12 cellular contexts compared by ENCODE assay signal in genomic region chr1:11227106-11228077, GRCh38. TPM values are rescaled to one million over a fixed set of nuclear protein-coding genes. Genes with fewer than 3 reads are reported as not detected.
A peak's percentile ranks its signal among the peaks of the same experiment; 100 is the strongest.
DNase-seq lines count a peak whose midpoint lies in the region; ATAC-seq and TF ChIP-seq lines count a peak whose summit lies in the region.
"Had no signal": no experiment of that assay in that cellular context is flagged by ENCODE, and none has a peak within 500 bp of the region (broad histone marks: within the 10 kb centered on the region; RNA-seq: fewer than 3 reads in every experiment).

No MANE protein-coding gene starts in this region.

- intact Hi-C loops in activated naive CD4-positive, alpha-beta T cell treated with anti-CD3 and anti-CD28 coated beads for 36 hours (cut with micrococcal nuclease): no loop called here

- H3K27ac ChIP-seq in WERI-Rb-1: no peak overlapping the region

- peaks cover 8% of the 10 kb centered on the region for H3K4me1 Mint-ChIP-seq in activated naive CD4-positive, alpha-beta T cell treated with anti-CD3 and anti-CD28 coated beads for 36 hours (ENCODE audit: low read depth)
- H3K4me1 Mint-ChIP-seq in stimulated activated naive CD8-positive, alpha-beta T cell treated with anti-CD3 and anti-CD28 coated beads, Interleukin-15, amount 100 ng/mL, for 72 hours: peaks cover 8% of the 10 kb centered on the region

- CTCF ChIA-PET in activated naive CD4-positive, alpha-beta T cell treated with anti-CD3 and anti-CD28 coated beads for 36 hours (lab: Charles Lee): interaction anchor here (1.4 to 1.8 kb wide), 3 partner anchors 10 to 189 kb away, joined by 5 to 7 read pairs (median 6); no protein-coding TSS in a partner anchor

- H3K4me3 ChIP-seq in WERI-Rb-1 (ENCODE audit: low read depth, low read length): no peak overlapping the region

- no peak for DNase-seq in activated naive CD4-positive, alpha-beta T cell treated with anti-CD3 and anti-CD28 coated beads for 36 hours
- no peak for DNase-seq in activated naive CD4-positive, alpha-beta T cell treated with anti-CD3 and anti-CD28 coated beads, Interleukin-2, amount 50 U/mL, for 72 hours (ENCODE audit: low spot score in 2 of 2)
- DNase-seq in WERI-Rb-1 (peak; percentile 39), NCI-H2171 (lab: John Stamatoyannopoulos, UW) (no peak), Ammon's horn (ENCODE audit: low spot score) (no peak)
- DNase-seq in stimulated activated naive CD8-positive, alpha-beta T cell treated with anti-CD3 and anti-CD28 coated beads, Interleukin-15, amount 100 ng/mL, for 72 hours: no peak
- DNase-seq: activated gamma-delta T cell treated with Interleukin-2 at 50 U/mL for 16 hours; NCI-H774; stimulated activated CD4-positive, alpha-beta T cell treated with anti-CD3 and anti-CD28 coated beads, Interleukin-2, amount 100 ng/mL, for 24 hours had no signal

- H3K4me3 Mint-ChIP-seq in activated naive CD4-positive, alpha-beta T cell treated with anti-CD3 and anti-CD28 coated beads for 36 hours: no peak overlapping the region
- H3K4me3 Mint-ChIP-seq in stimulated activated naive CD8-positive, alpha-beta T cell treated with anti-CD3 and anti-CD28 coated beads, Interleukin-15, amount 100 ng/mL, for 72 hours: no peak overlapping the region

- peak overlapping the region; percentile 6 for H3K27ac Mint-ChIP-seq in activated naive CD4-positive, alpha-beta T cell treated with anti-CD3 and anti-CD28 coated beads for 36 hours
- peak overlapping the region in 1 of 2 donors; percentile 59 for H3K27ac Mint-ChIP-seq in activated naive CD4-positive, alpha-beta T cell treated with anti-CD3 and anti-CD28 coated beads, Interleukin-2, amount 50 U/mL, for 72 hours
- peak overlapping the region; percentile 21 to 80 for H3K27ac Mint-ChIP-seq in stimulated activated naive CD8-positive, alpha-beta T cell treated with anti-CD3 and anti-CD28 coated beads, Interleukin-15, amount 100 ng/mL, for 72 hours

- H3K27me3 ChIP-seq in WERI-Rb-1 (ENCODE audit: insufficient read depth, low read depth, severe bottlenecking): no peaks in the 10 kb centered on the region

- peaks cover 64% of the 10 kb centered on the region for H3K36me3 ChIP-seq in WERI-Rb-1

- peaks cover 38% of the 10 kb centered on the region for H3K36me3 Mint-ChIP-seq in activated naive CD4-positive, alpha-beta T cell treated with anti-CD3 and anti-CD28 coated beads for 36 hours (ENCODE audit: low read depth)
- H3K36me3 Mint-ChIP-seq in activated naive CD4-positive, alpha-beta T cell treated with anti-CD3 and anti-CD28 coated beads, Interleukin-2, amount 50 U/mL, for 72 hours: peaks cover 0 to 11% of the 10 kb centered on the region in 2 donors

- H3K27me3 Mint-ChIP-seq in activated naive CD4-positive, alpha-beta T cell treated with anti-CD3 and anti-CD28 coated beads for 36 hours (ENCODE audit: low read depth): no peaks in the 10 kb centered on the region
- no peaks in the 10 kb centered on the region for H3K27me3 Mint-ChIP-seq in stimulated activated naive CD8-positive, alpha-beta T cell treated with anti-CD3 and anti-CD28 coated beads, Interleukin-15, amount 100 ng/mL, for 72 hours

- H3K9me3 Mint-ChIP-seq in activated naive CD4-positive, alpha-beta T cell treated with anti-CD3 and anti-CD28 coated beads for 36 hours: no peaks in the 10 kb centered on the region
- no peaks in the 10 kb centered on the region for H3K9me3 Mint-ChIP-seq in activated naive CD4-positive, alpha-beta T cell treated with anti-CD3 and anti-CD28 coated beads, Interleukin-2, amount 50 U/mL, for 72 hours
- H3K9me3 Mint-ChIP-seq in stimulated activated naive CD8-positive, alpha-beta T cell treated with anti-CD3 and anti-CD28 coated beads, Interleukin-15, amount 100 ng/mL, for 72 hours: no peaks in the 10 kb centered on the region

- no peak for ATAC-seq in activated naive CD4-positive, alpha-beta T cell treated with anti-CD3 and anti-CD28 coated beads, Interleukin-2, amount 50 U/mL, for 72 hours
- peak; percentile 63 for ATAC-seq in HG02973 (IDR thresholded peaks at IDR 0.05; ENCODE audit: unreplicated experiment)
- no peak for ATAC-seq in stimulated activated naive CD8-positive, alpha-beta T cell treated with anti-CD3 and anti-CD28 coated beads, Interleukin-15, amount 100 ng/mL, for 72 hours
- ATAC-seq in HG03025 (IDR thresholded peaks at IDR 0.05; ENCODE audit: low FRiP score, unreplicated experiment): no peak

- H3K9me3 ChIP-seq in WERI-Rb-1 (ENCODE audit: severe bottlenecking): no peaks in the 10 kb centered on the region

- TF ChIP-seq CTCF in WERI-Rb-1 (IDR thresholded peaks at IDR 0.05; ENCODE audit: low read depth, low read length): no peak

RNA-seq across cellular contexts. Expression of gene MTOR, which starts 35.0 kb away (rescaled TPM):
- 10 to 100 TPM; 38.5 to 39.0 TPM for total RNA-seq in activated naive CD4-positive, alpha-beta T cell treated with anti-CD3 and anti-CD28 coated beads for 36 hours
- total RNA-seq in activated naive CD4-positive, alpha-beta T cell treated with anti-CD3 and anti-CD28 coated beads, Interleukin-2, amount 50 U/mL, for 72 hours: 10 to 100 TPM; 32.7 to 46.1 TPM

RNA-seq across cellular contexts. Expression of gene ANGPTL7, which starts 38.2 kb away (rescaled TPM):
- total RNA-seq in activated naive CD4-positive, alpha-beta T cell treated with anti-CD3 and anti-CD28 coated beads for 36 hours: not detected
- total RNA-seq in activated naive CD4-positive, alpha-beta T cell treated with anti-CD3 and anti-CD28 coated beads, Interleukin-2, amount 50 U/mL, for 72 hours: not detected
- total RNA-seq: T-helper 2 cell treated with Interferon-gamma antibody and Interleukin-4, amounts not matched to agents 100 ng/mL and 5 ng/mL, for 36 hours had no signal

RNA-seq across cellular contexts. Expression of gene UBIAD1, which starts 45.6 kb away (rescaled TPM):
- total RNA-seq in activated naive CD4-positive, alpha-beta T cell treated with anti-CD3 and anti-CD28 coated beads for 36 hours: 10 to 100 TPM; 19.9 to 20.2 TPM
- total RNA-seq in activated naive CD4-positive, alpha-beta T cell treated with anti-CD3 and anti-CD28 coated beads, Interleukin-2, amount 50 U/mL, for 72 hours: 10 to 100 TPM; 23.7 to 24.7 TPM
